9 cellular contexts compared by ENCODE assay signal in genomic region chr3:113079532-113079931, GRCh38.
DNase-seq lines count a peak whose midpoint lies in the region; ATAC-seq and FAIRE-seq lines count a peak whose summit lies in the region.
"Had no signal": no experiment of that assay in that cellular context is flagged by ENCODE, and none has a peak within 500 bp of the region (broad histone marks: within the 10 kb centered on the region; RNA-seq: fewer than 3 reads in every experiment).

No MANE protein-coding gene starts in this region.

- CTCF ChIA-PET in T-cell (lab: Charles Lee) = interaction anchor here in 1 of 2 donors (0.7 kb wide), 1 partner anchor 49 kb away, joined by 6 read pairs; no protein-coding TSS in a partner anchor

- H3K4me3 Mint-ChIP-seq in T-cell = no peak overlapping the region
- H3K4me3 Mint-ChIP-seq: CD8-positive, alpha-beta T cell had no signal

- POLR2A ChIA-PET in T-cell (lab: Charles Lee) = interaction anchor here in 1 of 2 donors (0.6 kb wide), 1 partner anchor 75 kb away, joined by 3 read pairs; no protein-coding TSS in a partner anchor

- H3K27ac Mint-ChIP-seq in T-cell = no peak overlapping the region
- H3K27ac Mint-ChIP-seq: CD8-positive, alpha-beta T cell had no signal

- no peaks in the 10 kb centered on the region for H3K9me3 Mint-ChIP-seq in T-cell
- H3K9me3 Mint-ChIP-seq: CD8-positive, alpha-beta T cell had no signal

- peaks cover 11% of the 10 kb centered on the region for H3K36me3 Mint-ChIP-seq in T-cell

- H3K27me3 Mint-ChIP-seq in T-cell = no peaks in the 10 kb centered on the region

- FAIRE-seq in GM18507 (lab: Jason Lieb, UNC) = peak; percentile 75

- peak; percentile 88 for ATAC-seq in GM21786 (IDR thresholded peaks at IDR 0.05; ENCODE audit: unreplicated experiment)
- peak; percentile 81 for ATAC-seq in HG03442 (IDR thresholded peaks at IDR 0.05; ENCODE audit: unreplicated experiment)
- no peak for ATAC-seq in T-cell (replicated peaks in 1 of 4)
- ATAC-seq: CD8-positive, alpha-beta T cell had no signal

- DNase-seq in GM18507 (ENCODE audit: extremely low spot score, insufficient read length, low read depth) (peak; percentile 18), midbrain (lab: John Stamatoyannopoulos, UW) (peak; percentile 43), NCI-H2029 treated with DMSO at 0.1 percent for 48 hours (lab: John Stamatoyannopoulos, UW) (no peak), NCI-H2227 treated with DMSO at 0.1 percent for 48 hours (lab: John Stamatoyannopoulos, UW) (no peak), T-cell (no peak), cerebellum (ENCODE audit: low spot score) (no peak)
- DNase-seq: CD8-positive, alpha-beta T cell had no signal

- no peaks in the 10 kb centered on the region for H3K4me1 Mint-ChIP-seq in T-cell

Comparison
In these comparisons a context has a peak if more than half of its experiments do, and no peak if none do; other contexts are left out.
1. DNase-seq: peak in GM18507 (single experiment) and midbrain (single experiment); none in NCI-H2029 treated with DMSO at 0.1 percent for 48 hours (single experiment), NCI-H2227 treated with DMSO at 0.1 percent for 48 hours (single experiment), T-cell (0 of 34) and cerebellum (single experiment).
2. ATAC-seq: peak in GM21786 (single experiment) and HG03442 (single experiment); none in T-cell (0 of 4).